ENCODE assay signal across 1 cellular context in genomic region chr15:67199391-67199790, GRCh38.
TF ChIP-seq lines count a peak whose summit lies in the region.

No MANE protein-coding gene starts in this region.

TF ChIP-seq in GM23338, 12 proteins besides CTCF, POLR2A, EP300 and RAD21:
- TF ChIP-seq REST (IDR thresholded peaks at IDR 0.05; ENCODE audit: unreplicated experiment), result no peak
- no peak for TF ChIP-seq ZNF331 (CRISPR knock-in tag; IDR thresholded peaks at IDR 0.05; ENCODE audit: low read depth)
- TF ChIP-seq POLR2AphosphoS5 (IDR thresholded peaks at IDR 0.05; ENCODE audit: low read depth), result no peak
- TF ChIP-seq ZNF114 (CRISPR knock-in tag; IDR thresholded peaks at IDR 0.05), result no peak
- TF ChIP-seq CREB1 (CRISPR knock-in tag; IDR thresholded peaks at IDR 0.05; ENCODE audit: low read depth), result no peak
- no peak for TF ChIP-seq JUNB (IDR thresholded peaks at IDR 0.05; ENCODE audit: unreplicated experiment)
- no peak for TF ChIP-seq STAT1 (IDR thresholded peaks at IDR 0.05; ENCODE audit: unreplicated experiment)
- TF ChIP-seq ETS1 (IDR thresholded peaks at IDR 0.05), result no peak
- no peak for TF ChIP-seq EZH2 (IDR thresholded peaks at IDR 0.05; ENCODE audit: low read depth, unreplicated experiment)
- TF ChIP-seq EZH2phosphoT487 (IDR thresholded peaks at IDR 0.05; ENCODE audit: unreplicated experiment), result no peak
- TF ChIP-seq NANOG (IDR thresholded peaks at IDR 0.05; ENCODE audit: borderline replicate concordance), result no peak
- no peak for TF ChIP-seq ZNF462 (CRISPR knock-in tag; IDR thresholded peaks at IDR 0.05)
